ENCODE assay signal across 2 cellular contexts in the genomic region with DNA sequence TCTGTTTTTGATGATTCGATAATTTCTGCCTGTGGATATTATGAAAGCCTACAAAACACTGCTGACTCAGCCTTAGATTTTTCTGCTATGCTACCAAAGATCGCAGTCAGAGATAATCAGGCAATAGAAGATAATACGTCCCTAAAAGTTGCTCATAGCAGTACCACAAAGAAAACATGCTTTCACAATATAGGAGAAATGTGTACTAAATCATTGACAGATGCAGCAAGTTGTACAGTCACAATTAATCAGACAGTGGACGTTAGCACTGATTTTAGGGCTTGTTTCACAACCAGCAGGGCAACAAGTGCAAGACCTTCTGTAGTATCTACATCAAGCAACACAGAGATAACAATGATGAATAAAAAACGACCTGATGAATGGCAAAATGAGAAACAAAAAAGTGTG.
TF ChIP-seq lines count a peak whose summit lies in the region.

No MANE protein-coding gene starts in this region.

TF ChIP-seq in IMR-90, 13 proteins besides CTCF, POLR2A, EP300 and RAD21:
- TF ChIP-seq MAFK (IDR thresholded peaks at IDR 0.05; ENCODE audit: low read depth, low read length): peak; percentile 91
- TF ChIP-seq RCOR1 (IDR thresholded peaks at IDR 0.05; ENCODE audit: insufficient replicate concordance, low read length): no peak
- TF ChIP-seq BHLHE40 (IDR thresholded peaks at IDR 0.05; ENCODE audit: low read depth, low read length): no peak
- TF ChIP-seq MAZ (IDR thresholded peaks at IDR 0.05; ENCODE audit: borderline replicate concordance, low read depth, low read length): no peak
- no peak for TF ChIP-seq FOS (IDR thresholded peaks at IDR 0.05; ENCODE audit: low read depth, low read length)
- TF ChIP-seq MXI1 (IDR thresholded peaks at IDR 0.05; ENCODE audit: borderline replicate concordance, low read depth, low read length): no peak
- peak; percentile 76 for TF ChIP-seq CEBPB (IDR thresholded peaks at IDR 0.05; ENCODE audit: low read depth, low read length)

TF ChIP-seq in K562, 482 proteins besides CTCF, POLR2A, EP300 and RAD21:
- TF ChIP-seq PTTG1 (tag; IDR thresholded peaks at IDR 0.05; ENCODE audit: low read depth) (no peak), CBX8 (IDR thresholded peaks at IDR 0.05; ENCODE audit: borderline replicate concordance, extremely low read depth, low read depth, low read length, poor library complexity, severe bottlenecking) (no peak), C11orf30 (IDR thresholded peaks at IDR 0.05; ENCODE audit: low read depth) (peak; percentile 70), STAT5A (IDR thresholded peaks at IDR 0.05; ENCODE audit: borderline replicate concordance, low read length) (no peak), U2AF1 (optimal IDR thresholded peaks at IDR 0.05; ENCODE audit: low read depth, low read length) (no peak), KDM2B (CRISPR knock-in tag; IDR thresholded peaks at IDR 0.05) (no peak), ARHGAP35 (IDR thresholded peaks at IDR 0.05; ENCODE audit: partially characterized antibody) (no peak), ETS2 (tag; IDR thresholded peaks at IDR 0.05; ENCODE audit: borderline replicate concordance, poor library complexity, severe bottlenecking) (no peak), BCL6 (CRISPR knock-in tag; IDR thresholded peaks at IDR 0.05) (no peak), ZNF224 (CRISPR knock-in tag; IDR thresholded peaks at IDR 0.05) (no peak), ZNF436 (CRISPR knock-in tag; IDR thresholded peaks at IDR 0.05) (no peak), CBX5 (IDR thresholded peaks at IDR 0.05; ENCODE audit: borderline replicate concordance, low read depth) (no peak), DPF2 (IDR thresholded peaks at IDR 0.05) (no peak), MAFG (tag; conservative IDR thresholded peaks at IDR 0.05) (peak; percentile 63), CEBPG (CRISPR knock-in tag; IDR thresholded peaks at IDR 0.05) (no peak), CEBPG (tag; conservative IDR thresholded peaks at IDR 0.05 in 1 of 2, IDR thresholded peaks at IDR 0.05 in 1 of 2) (peak in 1 of 2 experiments; percentile 33; a peak in 1 of 4 replicates), ZNF316 (IDR thresholded peaks at IDR 0.05) (peak; percentile 74), PURB (CRISPR knock-in tag; IDR thresholded peaks at IDR 0.05; ENCODE audit: low read depth) (no peak), ZNF282 (CRISPR knock-in tag; IDR thresholded peaks at IDR 0.05) (no peak), PHF21A (IDR thresholded peaks at IDR 0.05; ENCODE audit: borderline replicate concordance, low read depth) (no peak), MAFF (IDR thresholded peaks at IDR 0.05; ENCODE audit: low read length) (peak; percentile 30; the same call in 1 of the 2 replicates), CAMTA2 (CRISPR knock-in tag; conservative IDR thresholded peaks at IDR 0.05) (no peak), FOXJ2 (tag; IDR thresholded peaks at IDR 0.05) (no peak)
- TF ChIP-seq, protein P1, sequence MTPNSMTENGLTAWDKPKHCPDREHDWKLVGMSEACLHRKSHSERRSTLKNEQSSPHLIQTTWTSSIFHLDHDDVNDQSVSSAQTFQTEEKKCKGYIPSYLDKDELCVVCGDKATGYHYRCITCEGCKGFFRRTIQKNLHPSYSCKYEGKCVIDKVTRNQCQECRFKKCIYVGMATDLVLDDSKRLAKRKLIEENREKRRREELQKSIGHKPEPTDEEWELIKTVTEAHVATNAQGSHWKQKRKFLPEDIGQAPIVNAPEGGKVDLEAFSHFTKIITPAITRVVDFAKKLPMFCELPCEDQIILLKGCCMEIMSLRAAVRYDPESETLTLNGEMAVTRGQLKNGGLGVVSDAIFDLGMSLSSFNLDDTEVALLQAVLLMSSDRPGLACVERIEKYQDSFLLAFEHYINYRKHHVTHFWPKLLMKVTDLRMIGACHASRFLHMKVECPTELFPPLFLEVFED (CRISPR knock-in tag; conservative IDR thresholded peaks at IDR 0.05): no peak
- TF ChIP-seq, protein P2, sequence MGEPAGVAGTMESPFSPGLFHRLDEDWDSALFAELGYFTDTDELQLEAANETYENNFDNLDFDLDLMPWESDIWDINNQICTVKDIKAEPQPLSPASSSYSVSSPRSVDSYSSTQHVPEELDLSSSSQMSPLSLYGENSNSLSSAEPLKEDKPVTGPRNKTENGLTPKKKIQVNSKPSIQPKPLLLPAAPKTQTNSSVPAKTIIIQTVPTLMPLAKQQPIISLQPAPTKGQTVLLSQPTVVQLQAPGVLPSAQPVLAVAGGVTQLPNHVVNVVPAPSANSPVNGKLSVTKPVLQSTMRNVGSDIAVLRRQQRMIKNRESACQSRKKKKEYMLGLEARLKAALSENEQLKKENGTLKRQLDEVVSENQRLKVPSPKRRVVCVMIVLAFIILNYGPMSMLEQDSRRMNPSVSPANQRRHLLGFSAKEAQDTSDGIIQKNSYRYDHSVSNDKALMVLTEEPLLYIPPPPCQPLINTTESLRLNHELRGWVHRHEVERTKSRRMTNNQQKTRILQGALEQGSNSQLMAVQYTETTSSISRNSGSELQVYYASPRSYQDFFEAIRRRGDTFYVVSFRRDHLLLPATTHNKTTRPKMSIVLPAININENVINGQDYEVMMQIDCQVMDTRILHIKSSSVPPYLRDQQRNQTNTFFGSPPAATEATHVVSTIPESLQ (CRISPR knock-in tag; IDR thresholded peaks at IDR 0.05): no peak
- TF ChIP-seq, protein P3, sequence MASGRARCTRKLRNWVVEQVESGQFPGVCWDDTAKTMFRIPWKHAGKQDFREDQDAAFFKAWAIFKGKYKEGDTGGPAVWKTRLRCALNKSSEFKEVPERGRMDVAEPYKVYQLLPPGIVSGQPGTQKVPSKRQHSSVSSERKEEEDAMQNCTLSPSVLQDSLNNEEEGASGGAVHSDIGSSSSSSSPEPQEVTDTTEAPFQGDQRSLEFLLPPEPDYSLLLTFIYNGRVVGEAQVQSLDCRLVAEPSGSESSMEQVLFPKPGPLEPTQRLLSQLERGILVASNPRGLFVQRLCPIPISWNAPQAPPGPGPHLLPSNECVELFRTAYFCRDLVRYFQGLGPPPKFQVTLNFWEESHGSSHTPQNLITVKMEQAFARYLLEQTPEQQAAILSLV (tag; IDR thresholded peaks at IDR 0.05): no peak
- TF ChIP-seq, protein P4, sequence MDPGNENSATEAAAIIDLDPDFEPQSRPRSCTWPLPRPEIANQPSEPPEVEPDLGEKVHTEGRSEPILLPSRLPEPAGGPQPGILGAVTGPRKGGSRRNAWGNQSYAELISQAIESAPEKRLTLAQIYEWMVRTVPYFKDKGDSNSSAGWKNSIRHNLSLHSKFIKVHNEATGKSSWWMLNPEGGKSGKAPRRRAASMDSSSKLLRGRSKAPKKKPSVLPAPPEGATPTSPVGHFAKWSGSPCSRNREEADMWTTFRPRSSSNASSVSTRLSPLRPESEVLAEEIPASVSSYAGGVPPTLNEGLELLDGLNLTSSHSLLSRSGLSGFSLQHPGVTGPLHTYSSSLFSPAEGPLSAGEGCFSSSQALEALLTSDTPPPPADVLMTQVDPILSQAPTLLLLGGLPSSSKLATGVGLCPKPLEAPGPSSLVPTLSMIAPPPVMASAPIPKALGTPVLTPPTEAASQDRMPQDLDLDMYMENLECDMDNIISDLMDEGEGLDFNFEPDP (CRISPR knock-in tag; IDR thresholded peaks at IDR 0.05): no peak
